Comparison of ENCODE assay signal across 1 cellular context in the genomic region with DNA sequence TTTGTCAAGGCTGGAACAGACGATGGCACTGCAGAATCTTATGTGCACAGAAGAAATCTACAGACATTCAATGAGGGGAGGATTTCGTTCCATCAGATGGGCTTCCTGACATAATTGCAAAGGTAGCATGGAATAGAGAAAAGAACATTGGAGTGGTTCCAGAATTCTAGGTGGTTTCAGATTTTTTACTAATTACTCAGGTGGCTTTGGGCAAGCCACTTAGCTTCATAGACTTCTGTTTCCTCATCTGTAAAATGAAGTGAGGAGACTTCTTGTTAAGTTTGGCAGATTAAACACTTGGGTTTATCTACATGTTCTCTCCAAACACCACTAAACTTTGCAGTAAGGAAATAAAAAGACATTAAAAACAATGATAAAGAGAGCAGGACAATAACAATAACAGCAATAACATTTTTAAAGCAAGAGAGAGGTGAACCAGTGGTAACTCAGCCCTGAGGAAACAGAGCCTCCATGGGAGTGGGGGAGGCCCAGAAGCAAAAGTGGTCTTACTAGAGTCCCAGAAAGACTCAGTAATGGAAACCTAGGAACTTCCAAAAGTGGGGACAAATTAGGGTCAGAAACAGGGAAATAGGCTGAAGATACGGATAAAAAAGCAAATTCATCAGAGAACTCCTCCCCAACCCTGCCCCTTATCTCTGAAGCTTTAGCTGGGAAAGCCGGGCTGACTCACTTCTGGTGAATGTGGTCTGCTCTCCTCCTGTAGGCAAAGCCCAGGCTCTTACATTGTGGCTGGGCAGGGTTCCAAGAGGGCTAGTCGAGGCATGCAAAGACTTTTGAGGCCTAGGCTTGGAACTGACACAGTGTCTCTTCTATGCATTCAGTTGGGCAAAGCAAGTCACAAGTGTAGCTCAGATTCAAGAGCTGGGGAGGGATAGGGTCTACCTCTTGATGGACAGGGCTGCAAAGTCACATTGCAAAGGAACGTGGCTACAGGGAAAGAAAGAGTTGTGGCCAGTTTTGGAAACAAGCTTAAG.
TF ChIP-seq lines count a peak whose summit lies in the region.

No MANE protein-coding gene starts in this region.

TF ChIP-seq in HEK293, 187 proteins besides CTCF, POLR2A, EP300 and RAD21 (continued from another document and continues in another):
- TF ChIP-seq, protein P1, sequence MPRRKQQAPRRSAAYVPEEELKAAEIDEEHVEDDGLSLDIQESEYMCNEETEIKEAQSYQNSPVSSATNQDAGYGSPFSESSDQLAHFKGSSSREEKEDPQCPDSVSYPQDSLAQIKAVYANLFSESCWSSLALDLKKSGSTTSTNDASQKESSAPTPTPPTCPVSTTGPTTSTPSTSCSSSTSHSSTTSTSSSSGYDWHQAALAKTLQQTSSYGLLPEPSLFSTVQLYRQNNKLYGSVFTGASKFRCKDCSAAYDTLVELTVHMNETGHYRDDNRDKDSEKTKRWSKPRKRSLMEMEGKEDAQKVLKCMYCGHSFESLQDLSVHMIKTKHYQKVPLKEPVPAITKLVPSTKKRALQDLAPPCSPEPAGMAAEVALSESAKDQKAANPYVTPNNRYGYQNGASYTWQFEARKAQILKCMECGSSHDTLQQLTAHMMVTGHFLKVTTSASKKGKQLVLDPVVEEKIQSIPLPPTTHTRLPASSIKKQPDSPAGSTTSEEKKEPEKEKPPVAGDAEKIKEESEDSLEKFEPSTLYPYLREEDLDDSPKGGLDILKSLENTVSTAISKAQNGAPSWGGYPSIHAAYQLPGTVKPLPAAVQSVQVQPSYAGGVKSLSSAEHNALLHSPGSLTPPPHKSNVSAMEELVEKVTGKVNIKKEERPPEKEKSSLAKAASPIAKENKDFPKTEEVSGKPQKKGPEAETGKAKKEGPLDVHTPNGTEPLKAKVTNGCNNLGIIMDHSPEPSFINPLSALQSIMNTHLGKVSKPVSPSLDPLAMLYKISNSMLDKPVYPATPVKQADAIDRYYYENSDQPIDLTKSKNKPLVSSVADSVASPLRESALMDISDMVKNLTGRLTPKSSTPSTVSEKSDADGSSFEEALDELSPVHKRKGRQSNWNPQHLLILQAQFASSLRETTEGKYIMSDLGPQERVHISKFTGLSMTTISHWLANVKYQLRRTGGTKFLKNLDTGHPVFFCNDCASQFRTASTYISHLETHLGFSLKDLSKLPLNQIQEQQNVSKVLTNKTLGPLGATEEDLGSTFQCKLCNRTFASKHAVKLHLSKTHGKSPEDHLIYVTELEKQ (tag by site-specific recombination; IDR thresholded peaks at IDR 0.05; ENCODE audit: borderline replicate concordance) = peak; percentile 18; the same call in 1 of the 2 replicates
- TF ChIP-seq ZNF426 (tag by site-specific recombination; IDR thresholded peaks at IDR 0.05) (no peak), ZNF112 (tag by site-specific recombination; IDR thresholded peaks at IDR 0.05) (no peak), ZBTB1 (tag by site-specific recombination; IDR thresholded peaks at IDR 0.05) (no peak), ZNF571 (tag by site-specific recombination; IDR thresholded peaks at IDR 0.05) (no peak), ZNF518A (tag by site-specific recombination; conservative IDR thresholded peaks at IDR 0.05; ENCODE audit: low read depth) (no peak), PATZ1 (tag by site-specific recombination; IDR thresholded peaks at IDR 0.05) (peak; percentile 33; the same call in 1 of the 2 replicates), ZNF341 (tag by site-specific recombination; IDR thresholded peaks at IDR 0.05; ENCODE audit: low read depth) (peak; percentile 78), KLF1 (tag by site-specific recombination; IDR thresholded peaks at IDR 0.05) (no peak), ZNF513 (tag by site-specific recombination; IDR thresholded peaks at IDR 0.05) (no peak), SP7 (tag by site-specific recombination; IDR thresholded peaks at IDR 0.05) (peak; percentile 63), ZIC2 (tag by site-specific recombination; IDR thresholded peaks at IDR 0.05) (no peak), ZNF350 (tag by site-specific recombination; IDR thresholded peaks at IDR 0.05) (no peak), HOXD13 (CRISPR knock-in tag; IDR thresholded peaks at IDR 0.05; ENCODE audit: borderline replicate concordance) (no peak), ZNF114 (tag by site-specific recombination; IDR thresholded peaks at IDR 0.05) (no peak), ZNF302 (tag by site-specific recombination; IDR thresholded peaks at IDR 0.05; ENCODE audit: low read depth) (no peak), ZNF362 (tag by site-specific recombination; IDR thresholded peaks at IDR 0.05) (no peak), ZNF501 (tag by site-specific recombination; IDR thresholded peaks at IDR 0.05) (peak; percentile 55), SETDB1 (IDR thresholded peaks at IDR 0.05; ENCODE audit: insufficient read length, low read length) (no peak), ZNF560 (tag by site-specific recombination; IDR thresholded peaks at IDR 0.05; ENCODE audit: borderline replicate concordance) (no peak), SALL2 (tag by site-specific recombination; IDR thresholded peaks at IDR 0.05; ENCODE audit: borderline replicate concordance) (no peak), SCRT2 (tag by site-specific recombination; IDR thresholded peaks at IDR 0.05) (no peak), ZNF558 (tag by site-specific recombination; IDR thresholded peaks at IDR 0.05) (peak; percentile 73; the same call in 1 of the 2 replicates), ZNF140 (tag by site-specific recombination; IDR thresholded peaks at IDR 0.05) (no peak), ZBTB6 (tag by site-specific recombination; IDR thresholded peaks at IDR 0.05) (no peak), ZNF777 (tag by site-specific recombination; IDR thresholded peaks at IDR 0.05; ENCODE audit: borderline replicate concordance) (no peak), ZNF843 (tag by site-specific recombination; IDR thresholded peaks at IDR 0.05) (no peak), ZBTB7A (tag by site-specific recombination; IDR thresholded peaks at IDR 0.05; ENCODE audit: low read depth) (no peak), ZNF175 (tag by site-specific recombination; IDR thresholded peaks at IDR 0.05) (no peak), ZFHX2 (tag by site-specific recombination; conservative IDR thresholded peaks at IDR 0.05) (no peak), ZNF133 (tag by site-specific recombination; IDR thresholded peaks at IDR 0.05) (no peak), ZBTB20 (tag by site-specific recombination; IDR thresholded peaks at IDR 0.05) (0 out of 2 replicates have a peak, but pooled peaks have one; percentile 4), ZNF521 (tag by site-specific recombination; IDR thresholded peaks at IDR 0.05) (no peak), ZFP69B (tag by site-specific recombination; IDR thresholded peaks at IDR 0.05) (no peak), ZSCAN16 (tag by site-specific recombination; IDR thresholded peaks at IDR 0.05) (0 out of 2 replicates have a peak, but pooled peaks have one; percentile 25)
- TF ChIP-seq, protein P2, sequence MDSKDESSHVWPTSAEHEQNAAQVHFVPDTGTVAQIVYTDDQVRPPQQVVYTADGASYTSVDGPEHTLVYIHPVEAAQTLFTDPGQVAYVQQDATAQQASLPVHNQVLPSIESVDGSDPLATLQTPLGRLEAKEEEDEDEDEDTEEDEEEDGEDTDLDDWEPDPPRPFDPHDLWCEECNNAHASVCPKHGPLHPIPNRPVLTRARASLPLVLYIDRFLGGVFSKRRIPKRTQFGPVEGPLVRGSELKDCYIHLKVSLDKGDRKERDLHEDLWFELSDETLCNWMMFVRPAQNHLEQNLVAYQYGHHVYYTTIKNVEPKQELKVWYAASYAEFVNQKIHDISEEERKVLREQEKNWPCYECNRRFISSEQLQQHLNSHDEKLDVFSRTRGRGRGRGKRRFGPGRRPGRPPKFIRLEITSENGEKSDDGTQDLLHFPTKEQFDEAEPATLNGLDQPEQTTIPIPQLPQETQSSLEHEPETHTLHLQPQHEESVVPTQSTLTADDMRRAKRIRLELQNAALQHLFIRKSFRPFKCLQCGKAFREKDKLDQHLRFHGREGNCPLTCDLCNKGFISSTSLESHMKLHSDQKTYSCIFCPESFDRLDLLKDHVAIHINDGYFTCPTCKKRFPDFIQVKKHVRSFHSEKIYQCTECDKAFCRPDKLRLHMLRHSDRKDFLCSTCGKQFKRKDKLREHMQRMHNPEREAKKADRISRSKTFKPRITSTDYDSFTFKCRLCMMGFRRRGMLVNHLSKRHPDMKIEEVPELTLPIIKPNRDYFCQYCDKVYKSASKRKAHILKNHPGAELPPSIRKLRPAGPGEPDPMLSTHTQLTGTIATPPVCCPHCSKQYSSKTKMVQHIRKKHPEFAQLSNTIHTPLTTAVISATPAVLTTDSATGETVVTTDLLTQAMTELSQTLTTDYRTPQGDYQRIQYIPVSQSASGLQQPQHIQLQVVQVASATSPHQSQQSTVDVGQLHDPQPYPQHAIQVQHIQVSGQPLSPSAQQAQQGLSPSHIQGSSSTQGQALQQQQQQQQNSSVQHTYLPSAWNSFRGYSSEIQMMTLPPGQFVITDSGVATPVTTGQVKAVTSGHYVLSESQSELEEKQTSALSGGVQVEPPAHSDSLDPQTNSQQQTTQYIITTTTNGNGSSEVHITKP (tag by site-specific recombination; IDR thresholded peaks at IDR 0.05) = peak; percentile 91
